In genomic region chr5:177198738-177199137, GRCh38 we compare ENCODE assay signal across 1 cellular context.
TF ChIP-seq lines count a peak whose summit lies in the region.

No MANE protein-coding gene starts in this region.

TF ChIP-seq in WTC11, 78 proteins besides CTCF, POLR2A, EP300 and RAD21 (continued from another document):
- no peak for TF ChIP-seq AFF4 (CRISPR knock-in tag; IDR thresholded peaks at IDR 0.05; ENCODE audit: borderline replicate concordance)
- no peak for TF ChIP-seq ZNF671 (CRISPR knock-in tag; IDR thresholded peaks at IDR 0.05)
- TF ChIP-seq JAZF1 (CRISPR knock-in tag; IDR thresholded peaks at IDR 0.05), result no peak
- TF ChIP-seq, protein P1, sequence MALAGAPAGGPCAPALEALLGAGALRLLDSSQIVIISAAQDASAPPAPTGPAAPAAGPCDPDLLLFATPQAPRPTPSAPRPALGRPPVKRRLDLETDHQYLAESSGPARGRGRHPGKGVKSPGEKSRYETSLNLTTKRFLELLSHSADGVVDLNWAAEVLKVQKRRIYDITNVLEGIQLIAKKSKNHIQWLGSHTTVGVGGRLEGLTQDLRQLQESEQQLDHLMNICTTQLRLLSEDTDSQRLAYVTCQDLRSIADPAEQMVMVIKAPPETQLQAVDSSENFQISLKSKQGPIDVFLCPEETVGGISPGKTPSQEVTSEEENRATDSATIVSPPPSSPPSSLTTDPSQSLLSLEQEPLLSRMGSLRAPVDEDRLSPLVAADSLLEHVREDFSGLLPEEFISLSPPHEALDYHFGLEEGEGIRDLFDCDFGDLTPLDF (CRISPR knock-in tag; IDR thresholded peaks at IDR 0.05), result no peak
- no peak for TF ChIP-seq NFATC4 (CRISPR knock-in tag; IDR thresholded peaks at IDR 0.05)
- TF ChIP-seq, protein P2, sequence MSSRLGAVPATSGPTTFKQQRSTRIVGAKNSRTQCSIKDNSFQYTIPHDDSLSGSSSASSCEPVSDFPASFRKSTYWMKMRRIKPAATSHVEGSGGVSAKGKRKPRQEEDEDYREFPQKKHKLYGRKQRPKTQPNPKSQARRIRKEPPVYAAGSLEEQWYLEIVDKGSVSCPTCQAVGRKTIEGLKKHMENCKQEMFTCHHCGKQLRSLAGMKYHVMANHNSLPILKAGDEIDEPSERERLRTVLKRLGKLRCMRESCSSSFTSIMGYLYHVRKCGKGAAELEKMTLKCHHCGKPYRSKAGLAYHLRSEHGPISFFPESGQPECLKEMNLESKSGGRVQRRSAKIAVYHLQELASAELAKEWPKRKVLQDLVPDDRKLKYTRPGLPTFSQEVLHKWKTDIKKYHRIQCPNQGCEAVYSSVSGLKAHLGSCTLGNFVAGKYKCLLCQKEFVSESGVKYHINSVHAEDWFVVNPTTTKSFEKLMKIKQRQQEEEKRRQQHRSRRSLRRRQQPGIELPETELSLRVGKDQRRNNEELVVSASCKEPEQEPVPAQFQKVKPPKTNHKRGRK (CRISPR knock-in tag; IDR thresholded peaks at IDR 0.05; ENCODE audit: borderline replicate concordance), result no peak
- no peak for TF ChIP-seq STAT6 (CRISPR knock-in tag; conservative IDR thresholded peaks at IDR 0.05; ENCODE audit: low read depth)
- no peak for TF ChIP-seq JUN (CRISPR knock-in tag; IDR thresholded peaks at IDR 0.05)
- no peak for TF ChIP-seq ZNF281 (CRISPR knock-in tag; IDR thresholded peaks at IDR 0.05)
- no peak for TF ChIP-seq MXD4 (CRISPR knock-in tag; IDR thresholded peaks at IDR 0.05; ENCODE audit: borderline replicate concordance)
